21 cellular contexts compared by ENCODE assay signal in genomic region chr9:27400334-27400875, GRCh38.
"Had no signal": no experiment of that assay in that cellular context is flagged by ENCODE, and none has a peak within 500 bp of the region (broad histone marks: within the 10 kb centered on the region; RNA-seq: fewer than 3 reads in every experiment).

No MANE protein-coding gene starts in this region.

- H3K27me3 Mint-ChIP-seq: activated naive CD8-positive, alpha-beta T cell treated with anti-CD3 and anti-CD28 coated beads for 36 hours; naive thymus-derived CD8-positive, alpha-beta T cell had no signal

- H3K27me3 ChIP-seq: sigmoid colon, thyroid gland, vagina had no signal

- FAIRE-seq: kidney, TTC549 had no signal

- H3K27ac Mint-ChIP-seq: activated naive CD8-positive, alpha-beta T cell treated with anti-CD3 and anti-CD28 coated beads for 36 hours; activated T-helper 1 cell treated with anti-CD3 and anti-CD28 coated beads, Interleukin-12 subunit alpha, Interleukin-12 subunit beta, Interleukin-2, Interleukin-4 antibody, amounts not matched to agents 30 ng/mL and 10 ng/mL and 1 ng/mL, durations not matched to agents 14 hours and 24 hours and 36 hours; effector memory CD8-positive, alpha-beta T cell; naive thymus-derived CD8-positive, alpha-beta T cell; T-helper 2 cell treated with Interferon-gamma antibody and Interleukin-4, amounts not matched to agents 5 μg/mL and 100 μg/mL, for 36 hours had no signal

- H3K4me3 Mint-ChIP-seq: activated naive CD8-positive, alpha-beta T cell treated with anti-CD3 and anti-CD28 coated beads for 36 hours; activated T-helper 1 cell treated with anti-CD3 and anti-CD28 coated beads, Interleukin-12 subunit alpha, Interleukin-12 subunit beta, Interleukin-2, Interleukin-4 antibody, amounts not matched to agents 30 ng/mL and 10 ng/mL and 1 ng/mL, durations not matched to agents 14 hours and 24 hours and 36 hours; effector memory CD8-positive, alpha-beta T cell; naive thymus-derived CD8-positive, alpha-beta T cell; T-helper 2 cell treated with Interferon-gamma antibody and Interleukin-4, amounts not matched to agents 5 μg/mL and 100 μg/mL, for 36 hours had no signal

- H3K4me1 Mint-ChIP-seq: activated naive CD8-positive, alpha-beta T cell treated with anti-CD3 and anti-CD28 coated beads for 36 hours had no signal

- H3K9me3 Mint-ChIP-seq: activated naive CD8-positive, alpha-beta T cell treated with anti-CD3 and anti-CD28 coated beads for 36 hours; effector memory CD8-positive, alpha-beta T cell; naive thymus-derived CD8-positive, alpha-beta T cell; T-helper 2 cell treated with Interferon-gamma antibody and Interleukin-4, amounts not matched to agents 5 μg/mL and 100 μg/mL, for 36 hours had no signal

- ATAC-seq: effector memory CD8-positive, alpha-beta T cell; left ventricle myocardium superior; naive thymus-derived CD8-positive, alpha-beta T cell had no signal

- DNase-seq: activated CD4-positive, alpha-beta T cell treated with anti-CD3 and anti-CD28 coated beads, Interleukin-2, amount 50 U/mL, for 4 hours; activated gamma-delta T cell treated with Interleukin-2 at 50 U/mL for 16 hours; activated naive CD8-positive, alpha-beta T cell treated with anti-CD3 and anti-CD28 coated beads for 36 hours; amygdala; caudate nucleus; effector memory CD8-positive, alpha-beta T cell; foreskin fibroblast; glutamatergic neuron; kidney; left ventricle myocardium superior; mesenchymal stem cell; naive thymus-derived CD8-positive, alpha-beta T cell; sigmoid colon; stimulated activated CD4-positive, alpha-beta T cell treated with anti-CD3 and anti-CD28 coated beads, Interleukin-1b, Interleukin-23, amount 100 ng/mL, for 48 hours; stimulated activated CD8-positive, alpha-beta memory T cell treated with anti-CD3 and anti-CD28 coated beads, Interleukin-4, amount 100 ng/mL, for 48 hours; stimulated activated naive CD4-positive, alpha-beta T cell treated with Interleukin-2 at 50 U/mL for 16 hours; thyroid gland had no signal

- H3K36me3 Mint-ChIP-seq: activated naive CD8-positive, alpha-beta T cell treated with anti-CD3 and anti-CD28 coated beads for 36 hours had no signal

- H3K36me3 ChIP-seq: sigmoid colon, thyroid gland, vagina had no signal

- H3K4me3 ChIP-seq: sigmoid colon, thyroid gland, vagina had no signal
